8 cellular contexts compared by ENCODE assay signal in genomic region chr3:183634707-183635106, GRCh38. TPM values are rescaled to one million over a fixed set of nuclear protein-coding genes. Genes with fewer than 3 reads are reported as not detected.
DNase-seq lines count a peak whose midpoint lies in the region; ATAC-seq and TF ChIP-seq lines count a peak whose summit lies in the region.

No MANE protein-coding gene starts in this region.

- H4K20me1 ChIP-seq in fibroblast of lung (ENCODE audit: control insufficient read depth, extremely low read depth, insufficient read depth, low read length), result no peaks in the 10 kb centered on the region

- H2AFZ ChIP-seq in fibroblast of lung (ENCODE audit: low read length), result peak overlapping the region; percentile 88

- H3K4me2 ChIP-seq in fibroblast of lung (ENCODE audit: extremely low read depth, insufficient read depth, low read length), result peak overlapping the region; percentile 72

- TF ChIP-seq CTCF in GM12865 (IDR thresholded peaks at IDR 0.05; ENCODE audit: insufficient read depth, low read depth, low read length, missing control alignments), result no peak
- TF ChIP-seq CTCF in fibroblast of lung (conservative IDR thresholded peaks at IDR 0.05 in 1 of 2, IDR thresholded peaks at IDR 0.05 in 1 of 2; ENCODE audit: low read depth in 1 of 2, low read length in 2 of 2), result no peak
- TF ChIP-seq CTCF in retinal pigment epithelial cell (conservative IDR thresholded peaks at IDR 0.05; ENCODE audit: low read depth, low read length), result no peak

- H3K9me3 ChIP-seq in SK-N-MC (ENCODE audit: low read depth, low read length), result no peaks in the 10 kb centered on the region
- no peaks in the 10 kb centered on the region for H3K9me3 ChIP-seq in fibroblast of lung (ENCODE audit: control insufficient read depth, insufficient read depth, low read depth, low read length)

- H3K36me3 ChIP-seq in SK-N-MC (ENCODE audit: insufficient read depth, low read length) (no peaks in the 10 kb centered on the region), fibroblast of lung (ENCODE audit: control insufficient read depth, insufficient read depth, low read length) (no peaks in the 10 kb centered on the region)

- H3K27ac ChIP-seq in SK-N-MC (no peak overlapping the region), fibroblast of lung (ENCODE audit: insufficient read depth, low read length) (peak overlapping the region; percentile 78)

- H3K27me3 ChIP-seq in fibroblast of lung (ENCODE audit: control insufficient read depth, insufficient read depth, low read length), result no peaks in the 10 kb centered on the region

- H3K9ac ChIP-seq in SK-N-MC (ENCODE audit: insufficient read length), result peak overlapping the region; percentile 85
- H3K9ac ChIP-seq in fibroblast of lung (ENCODE audit: insufficient read depth, low read length), result no peak overlapping the region

- no peaks in the 10 kb centered on the region for H3K4me1 ChIP-seq in fibroblast of lung (ENCODE audit: control insufficient read depth, extremely low read depth, insufficient read depth, low read length)

- peak; percentile 18 for DNase-seq in GM12865 (ENCODE audit: low read depth)
- DNase-seq in SK-N-MC (ENCODE audit: low read depth, low spot score), result no peak
- no peak for DNase-seq in fibroblast of lung (ENCODE audit: low read depth in 2 of 2)
- no peak for DNase-seq in retinal pigment epithelial cell (ENCODE audit: low read depth)
- no peak for DNase-seq in occipital lobe (lab: John Stamatoyannopoulos, UW)
- no peak for DNase-seq in mesenteric fat pad (ENCODE audit: low spot score)

- H3K79me2 ChIP-seq in fibroblast of lung (ENCODE audit: control insufficient read depth, insufficient read depth, low read length), result no peaks in the 10 kb centered on the region

- ATAC-seq in HG03039 (IDR thresholded peaks at IDR 0.05; ENCODE audit: unreplicated experiment) (no peak), GM21619 (IDR thresholded peaks at IDR 0.05; ENCODE audit: unreplicated experiment) (no peak)

- H3K4me3 ChIP-seq in GM12865 (ENCODE audit: low read depth, low read length), result peak overlapping the region; percentile 57
- H3K4me3 ChIP-seq in SK-N-MC, result peak overlapping the region; percentile 84
- H3K4me3 ChIP-seq in fibroblast of lung (replicated peaks in 1 of 4; ENCODE audit: control extremely low read depth in 1 of 4, insufficient read depth in 1 of 4, low read depth in 3 of 4, low read length in 4 of 4), result no peak overlapping the region
- H3K4me3 ChIP-seq in retinal pigment epithelial cell (ENCODE audit: low read length), result peak overlapping the region; percentile 92

RNA-seq across cellular contexts. Expression of gene KLHL24, which starts 0.7 kb away (rescaled TPM):
- total RNA-seq in fibroblast of lung (70.7 and 131 TPM in 2 replicates), occipital lobe (299 TPM), mesenteric fat pad (28.9 TPM)
- polyA plus RNA-seq in fibroblast of lung, result 12.2 and 20.4 TPM in 2 replicates
- 4.6 and 6.3 TPM in 2 replicates for polyA plus RNA-seq in fibroblast of lung (2012)
- 2.4 and 8.3 TPM in 2 replicates for polyA minus RNA-seq in fibroblast of lung (ENCODE audit: low replicate concordance)

Comparison
In these comparisons a context has a peak if more than half of its experiments do, and no peak if none do; other contexts are left out.
1. H3K4me3 ChIP-seq: peak in GM12865 (single experiment), SK-N-MC (single experiment) and retinal pigment epithelial cell (single experiment); none in fibroblast of lung (0 of 4).